Comparison of ENCODE assay signal across 12 cellular contexts in genomic region chr12:12449533-12450025, GRCh38.
DNase-seq lines count a peak whose midpoint lies in the region; ATAC-seq and TF ChIP-seq lines count a peak whose summit lies in the region.
"Had no signal": no experiment of that assay in that cellular context is flagged by ENCODE, and none has a peak within 500 bp of the region (broad histone marks: within the 10 kb centered on the region; RNA-seq: fewer than 3 reads in every experiment).

No MANE protein-coding gene starts in this region.

- H3K9ac ChIP-seq in mammary epithelial cell (ENCODE audit: insufficient read depth, low read length): peak overlapping the region; percentile 66

- peak; percentile 66 to 78 for ATAC-seq in natural killer cell treated with Interleukin-12 subunit alpha and Interleukin-12 subunit beta and Interleukin-15 and Interleukin-18, amount 100 ng/mL, for 72 hours
- ATAC-seq in HG02571 (IDR thresholded peaks at IDR 0.05; ENCODE audit: unreplicated experiment): no peak
- ATAC-seq in stimulated activated memory B cell treated with anti-CD40 and anti-IgM and Interleukin-4, amounts not matched to agents 10 μg/mL and 1 μg/mL and 100 μg/mL, for 72 hours: no peak
- ATAC-seq: GM12878 had no signal

- WGBS in mammary epithelial cell (ENCODE audit: low coverage, missing lambda C conversion rate): 3% methylated on average over 13 of the region's 13 CpGs

- in situ Hi-C loops in mammary epithelial cell (cut with MboI; ENCODE audit: low sequenced_read_pairs in 2 of 2): loop anchor here in 1 of 2 donors (10.0 kb wide), 1 partner anchor 55 kb away; no protein-coding TSS in a partner anchor

- CTCF ChIA-PET in mammary epithelial cell (lab: Charles Lee; ENCODE audit: low non-redundant PET): no interaction called here

- peak overlapping the region; percentile 23 for H3K4me2 ChIP-seq in mammary epithelial cell (ENCODE audit: insufficient read depth, low read depth, low read length)

- H3K9me3 Mint-ChIP-seq in natural killer cell treated with Interleukin-12 subunit alpha and Interleukin-12 subunit beta and Interleukin-15 and Interleukin-18, amount 100 ng/mL, for 72 hours: no peaks in the 10 kb centered on the region
- H3K9me3 Mint-ChIP-seq in stimulated activated memory B cell treated with anti-CD40 and anti-IgM and Interleukin-4, amounts not matched to agents 10 μg/mL and 1 μg/mL and 100 μg/mL, for 72 hours: no peaks in the 10 kb centered on the region
- H3K9me3 Mint-ChIP-seq: activated T-helper 1 cell treated with anti-CD3 and anti-CD28 coated beads, Interleukin-12 subunit alpha, Interleukin-12 subunit beta, Interleukin-2, Interleukin-4 antibody, amounts not matched to agents 30 ng/mL and 10 ng/mL and 1 ng/mL, durations not matched to agents 14 hours and 24 hours and 36 hours had no signal

- peak overlapping the region; percentile 58 for H2AFZ ChIP-seq in mammary epithelial cell (ENCODE audit: low read depth, low read length)

- H3K27ac ChIP-seq in mammary epithelial cell (ENCODE audit: insufficient read depth, low read depth, low read length): peak overlapping the region; percentile 62
- H3K27ac ChIP-seq in effector memory CD4-positive, alpha-beta T cell (ENCODE audit: insufficient read depth, low read length, poor library complexity, severe bottlenecking): no peak overlapping the region

- H3K4me1 ChIP-seq in mammary epithelial cell (ENCODE audit: insufficient read depth, low read length): peaks cover 28% of the 10 kb centered on the region
- H3K4me1 ChIP-seq in effector memory CD4-positive, alpha-beta T cell (ENCODE audit: control insufficient read depth, insufficient read depth, low read length, poor library complexity, severe bottlenecking): peaks cover 5% of the 10 kb centered on the region

- no peaks in the 10 kb centered on the region for H4K20me1 ChIP-seq in mammary epithelial cell (ENCODE audit: insufficient read depth, low read length)

- no peaks in the 10 kb centered on the region for H3K9me3 ChIP-seq in mammary epithelial cell (replicated peaks; ENCODE audit: insufficient read depth, low read length)
- H3K9me3 ChIP-seq in effector memory CD4-positive, alpha-beta T cell (ENCODE audit: control insufficient read depth, low read length): no peaks in the 10 kb centered on the region
- H3K9me3 ChIP-seq: heart right ventricle had no signal

- H3K36me3 Mint-ChIP-seq in natural killer cell treated with Interleukin-12 subunit alpha and Interleukin-12 subunit beta and Interleukin-15 and Interleukin-18, amount 100 ng/mL, for 72 hours: no peaks in the 10 kb centered on the region
- peaks cover 26% of the 10 kb centered on the region for H3K36me3 Mint-ChIP-seq in stimulated activated memory B cell treated with anti-CD40 and anti-IgM and Interleukin-4, amounts not matched to agents 10 μg/mL and 1 μg/mL and 100 μg/mL, for 72 hours

- dilution Hi-C loops in mammary epithelial cell (cut with HindIII; ENCODE audit: low sequenced_read_pairs): no loop called here

- H3K4me3 ChIP-seq in mammary epithelial cell (replicated peaks in 1 of 3; ENCODE audit: insufficient read depth in 1 of 3, low read depth in 2 of 3, low read length in 3 of 3): no peak overlapping the region
- H3K4me3 ChIP-seq in effector memory CD4-positive, alpha-beta T cell (ENCODE audit: insufficient read depth, low read depth, low read length, poor library complexity, severe bottlenecking): no peak overlapping the region
- H3K4me3 ChIP-seq: GM12878, heart right ventricle had no signal

- BruUV-seq in mammary epithelial cell (replicated peaks; lab: Mats Ljungman, UMichigan): no TSS peak

- no peaks in the 10 kb centered on the region for H3K27me3 Mint-ChIP-seq in natural killer cell treated with Interleukin-12 subunit alpha and Interleukin-12 subunit beta and Interleukin-15 and Interleukin-18, amount 100 ng/mL, for 72 hours
- H3K27me3 Mint-ChIP-seq in stimulated activated memory B cell treated with anti-CD40 and anti-IgM and Interleukin-4, amounts not matched to agents 10 μg/mL and 1 μg/mL and 100 μg/mL, for 72 hours: no peaks in the 10 kb centered on the region

- peak; percentile 30 for DNase-seq in DMS153 treated with DMSO at 0.1 percent for 48 hours (lab: John Stamatoyannopoulos, UW; ENCODE audit: unreplicated experiment)
- peak; percentile 45 for DNase-seq in NCI-H460 (ENCODE audit: extremely low read depth, low read depth)
- DNase-seq in mammary epithelial cell: peak; percentile 95
- no peak for DNase-seq in natural killer cell treated with Interleukin-12 subunit alpha and Interleukin-12 subunit beta and Interleukin-15 and Interleukin-18, amount 100 ng/mL, for 72 hours (ENCODE audit: low spot score)
- no peak for DNase-seq in UCSD-AML1 (lab: John Stamatoyannopoulos, UW; ENCODE audit: unreplicated experiment)
- no peak for DNase-seq in effector memory CD4-positive, alpha-beta T cell
- DNase-seq: heart right ventricle, OCI-M1 had no signal

- H3K36me3 ChIP-seq in mammary epithelial cell (ENCODE audit: insufficient read depth, low read length): no peaks in the 10 kb centered on the region
- H3K36me3 ChIP-seq in effector memory CD4-positive, alpha-beta T cell (ENCODE audit: control insufficient read depth, insufficient read depth, low read length): no peaks in the 10 kb centered on the region
- H3K36me3 ChIP-seq: heart right ventricle had no signal

- H3K4me1 Mint-ChIP-seq in natural killer cell treated with Interleukin-12 subunit alpha and Interleukin-12 subunit beta and Interleukin-15 and Interleukin-18, amount 100 ng/mL, for 72 hours (ENCODE audit: low read depth in 2 of 2): peaks cover 25 to 38% of the 10 kb centered on the region in 2 donors
- peaks cover 6% of the 10 kb centered on the region for H3K4me1 Mint-ChIP-seq in stimulated activated memory B cell treated with anti-CD40 and anti-IgM and Interleukin-4, amounts not matched to agents 10 μg/mL and 1 μg/mL and 100 μg/mL, for 72 hours

- H3K27me3 ChIP-seq in mammary epithelial cell (ENCODE audit: insufficient read depth, low read length): no peaks in the 10 kb centered on the region
- no peaks in the 10 kb centered on the region for H3K27me3 ChIP-seq in effector memory CD4-positive, alpha-beta T cell (replicated peaks; ENCODE audit: control insufficient read depth, insufficient read depth, low read length, poor library complexity, severe bottlenecking)
- H3K27me3 ChIP-seq: heart right ventricle had no signal

- peak overlapping the region; percentile 64 to 81 for H3K27ac Mint-ChIP-seq in natural killer cell treated with Interleukin-12 subunit alpha and Interleukin-12 subunit beta and Interleukin-15 and Interleukin-18, amount 100 ng/mL, for 72 hours
- no peak overlapping the region for H3K27ac Mint-ChIP-seq in stimulated activated memory B cell treated with anti-CD40 and anti-IgM and Interleukin-4, amounts not matched to agents 10 μg/mL and 1 μg/mL and 100 μg/mL, for 72 hours
- H3K27ac Mint-ChIP-seq: activated T-helper 1 cell treated with anti-CD3 and anti-CD28 coated beads, Interleukin-12 subunit alpha, Interleukin-12 subunit beta, Interleukin-2, Interleukin-4 antibody, amounts not matched to agents 30 ng/mL and 10 ng/mL and 1 ng/mL, durations not matched to agents 14 hours and 24 hours and 36 hours had no signal

- intact Hi-C loops in mammary epithelial cell (cut with micrococcal nuclease): no loop called here

- no peaks in the 10 kb centered on the region for H3K79me2 ChIP-seq in mammary epithelial cell (ENCODE audit: insufficient read depth, low read length)

- H3K4me3 Mint-ChIP-seq in natural killer cell treated with Interleukin-12 subunit alpha and Interleukin-12 subunit beta and Interleukin-15 and Interleukin-18, amount 100 ng/mL, for 72 hours: peak overlapping the region; percentile 34
- no peak overlapping the region for H3K4me3 Mint-ChIP-seq in stimulated activated memory B cell treated with anti-CD40 and anti-IgM and Interleukin-4, amounts not matched to agents 10 μg/mL and 1 μg/mL and 100 μg/mL, for 72 hours
- H3K4me3 Mint-ChIP-seq: activated T-helper 1 cell treated with anti-CD3 and anti-CD28 coated beads, Interleukin-12 subunit alpha, Interleukin-12 subunit beta, Interleukin-2, Interleukin-4 antibody, amounts not matched to agents 30 ng/mL and 10 ng/mL and 1 ng/mL, durations not matched to agents 14 hours and 24 hours and 36 hours had no signal

- no peak for TF ChIP-seq CTCF in mammary epithelial cell (conservative IDR thresholded peaks at IDR 0.05 in 1 of 2, IDR thresholded peaks at IDR 0.05 in 1 of 2; ENCODE audit: extremely low read depth in 1 of 2, insufficient read depth in 1 of 2, low read depth in 1 of 2, low read length in 2 of 2)

Comparison
In these comparisons a context has a peak if more than half of its experiments do, and no peak if none do; other contexts are left out.
1. DNase-seq: peak in DMS153 treated with DMSO at 0.1 percent for 48 hours (single experiment), NCI-H460 (single experiment) and mammary epithelial cell (single experiment); none in natural killer cell treated with Interleukin-12 subunit alpha and Interleukin-12 subunit beta and Interleukin-15 and Interleukin-18, amount 100 ng/mL, for 72 hours (single experiment), UCSD-AML1 (single experiment) and effector memory CD4-positive, alpha-beta T cell (0 of 3).
2. ATAC-seq: peak in natural killer cell treated with Interleukin-12 subunit alpha and Interleukin-12 subunit beta and Interleukin-15 and Interleukin-18, amount 100 ng/mL, for 72 hours (2 of 2); none in HG02571 (single experiment) and stimulated activated memory B cell treated with anti-CD40 and anti-IgM and Interleukin-4, amounts not matched to agents 10 μg/mL and 1 μg/mL and 100 μg/mL, for 72 hours (single experiment).